Comparison of ENCODE assay signal across 19 cellular contexts in genomic region chr10:18483787-18484186, GRCh38.
A peak's percentile ranks its signal among the peaks of the same experiment; 100 is the strongest.
DNase-seq lines count a peak whose midpoint lies in the region; ATAC-seq, FAIRE-seq and TF ChIP-seq lines count a peak whose summit lies in the region.
"Had no signal": no experiment of that assay in that cellular context is flagged by ENCODE, and none has a peak within 500 bp of the region (broad histone marks: within the 10 kb centered on the region; RNA-seq: fewer than 3 reads in every experiment).

No MANE protein-coding gene starts in this region.

- dilution Hi-C loops in IMR-90 (cut with HindIII; ENCODE audit: low sequenced_read_pairs, unreplicated experiment): no loop called here

- H3K79me2 ChIP-seq in HepG2 (ENCODE audit: insufficient read depth, low read length) (no peaks in the 10 kb centered on the region), osteoblast (ENCODE audit: insufficient read depth, low read length) (no peaks in the 10 kb centered on the region)

- H3K36me3 ChIP-seq in HepG2 (replicated peaks in 1 of 2; ENCODE audit: control insufficient read depth in 1 of 2, insufficient read depth in 2 of 2, low read length in 2 of 2): no peaks in the 10 kb centered on the region
- H3K36me3 ChIP-seq in right lobe of liver: no peaks in the 10 kb centered on the region
- no peaks in the 10 kb centered on the region for H3K36me3 ChIP-seq in IMR-90 (ENCODE audit: control insufficient read depth, insufficient read depth, low read length)
- no peaks in the 10 kb centered on the region for H3K36me3 ChIP-seq in SJCRH30
- no peaks in the 10 kb centered on the region for H3K36me3 ChIP-seq in osteoblast (ENCODE audit: insufficient read depth, low read length)
- H3K36me3 ChIP-seq: BLaER1 had no signal

- H3K23ac ChIP-seq in IMR-90 (ENCODE audit: low read depth, low read length): no peak overlapping the region

- H2AK9ac ChIP-seq in IMR-90 (replicated peaks; ENCODE audit: low read depth, low read length, poor library complexity): no peak overlapping the region

- H3K14ac ChIP-seq in IMR-90 (replicated peaks; ENCODE audit: low read depth, low read length): no peak overlapping the region

- no peak for TF ChIP-seq POLR2A in HepG2 (IDR thresholded peaks at IDR 0.05; ENCODE audit: insufficient read depth in 1 of 2, low read depth in 2 of 2, low read length in 2 of 2)
- no peak for TF ChIP-seq POLR2A in right lobe of liver (IDR thresholded peaks at IDR 0.05)
- no peak for TF ChIP-seq POLR2A in IMR-90 (IDR thresholded peaks at IDR 0.05; ENCODE audit: low read depth, low read length)

- in situ Hi-C loops in HepG2 (cut with HindIII; ENCODE audit: extremely low pct_ligation_motif_present, low pct_unique_long_range_greater_than_20kb) (no loop called here), IMR-90 (cut with MboI; ENCODE audit: low sequenced_read_pairs) (no loop called here)

- H3K4ac ChIP-seq in IMR-90 (ENCODE audit: low read depth, low read length): no peak overlapping the region

- CTCF ChIA-PET in HepG2 (lab: Yijun Ruan, JAX; ENCODE audit: low intra/inter-chr PET ratio, low total read pairs): no interaction called here
- CTCF ChIA-PET in IMR-90 (lab: Yijun Ruan, JAX): no interaction called here

- BruUV-seq in HepG2 (replicated peaks; lab: Mats Ljungman, UMichigan) (no TSS peak), IMR-90 (replicated peaks; lab: Mats Ljungman, UMichigan) (no TSS peak)

- no peak overlapping the region for H3K18ac ChIP-seq in IMR-90 (ENCODE audit: low read depth, low read length)

- TF ChIP-seq EP300 in HepG2 (IDR thresholded peaks at IDR 0.05; ENCODE audit: low read depth in 2 of 2, low read length in 2 of 2) (no peak), HepG2 (CRISPR knock-in tag; IDR thresholded peaks at IDR 0.05; ENCODE audit: borderline replicate concordance) (no peak)

- no peaks in the 10 kb centered on the region for H3K9me3 ChIP-seq in HepG2 (ENCODE audit: low read length)
- no peaks in the 10 kb centered on the region for H3K9me3 ChIP-seq in right lobe of liver
- H3K9me3 ChIP-seq in IMR-90 (ENCODE audit: control insufficient read depth, insufficient read depth, low read length): no peaks in the 10 kb centered on the region
- H3K9me3 ChIP-seq in SJCRH30 (replicated peaks): no peaks in the 10 kb centered on the region
- H3K9me3 ChIP-seq in osteoblast (ENCODE audit: low read depth, low read length): no peaks in the 10 kb centered on the region
- H3K9me3 ChIP-seq: A549, BLaER1 had no signal

- H2BK20ac ChIP-seq in IMR-90 (ENCODE audit: low read depth, low read length): 0 out of 2 replicates have a peak overlapping the region, but pooled peaks have one; percentile 25

- no peak for DNase-seq in HepG2 (ENCODE audit: low spot score)
- DNase-seq in right lobe of liver: no peak
- DNase-seq in IMR-90: no peak
- DNase-seq in SJCRH30: peak in 1 of 2 experiments; percentile 7
- no peak for DNase-seq in osteoblast (ENCODE audit: insufficient read length, low spot score, missing footprints)
- no peak for DNase-seq in SIG-M5 treated with dmso at 0.1 percent for 504 hours (lab: John Stamatoyannopoulos, UW; ENCODE audit: unreplicated experiment)
- no peak for DNase-seq in cortex of kidney (lab: John Stamatoyannopoulos, UW)
- DNase-seq in SKM-1 (lab: John Stamatoyannopoulos, UW; ENCODE audit: unreplicated experiment): no peak
- DNase-seq: CD4-positive, alpha-beta memory T cell; DMS153; DMS79; GDM1 had no signal

- intact Hi-C loops in HepG2 (cut with micrococcal nuclease; ENCODE audit: unreplicated experiment) (no loop called here), right lobe of liver (cut with DNase I) (no loop called here), IMR-90 (cut with micrococcal nuclease) (no loop called here)

- no peaks in the 10 kb centered on the region for H3K4me1 ChIP-seq in HepG2 (ENCODE audit: insufficient read depth, low read length)
- H3K4me1 ChIP-seq in right lobe of liver: no peaks in the 10 kb centered on the region
- H3K4me1 ChIP-seq in IMR-90 (ENCODE audit: control insufficient read depth, insufficient read depth, low read length): peaks cover 3% of the 10 kb centered on the region
- no peaks in the 10 kb centered on the region for H3K4me1 ChIP-seq in SJCRH30
- H3K4me1 ChIP-seq in osteoblast (ENCODE audit: insufficient read depth, low read length): no peaks in the 10 kb centered on the region
- H3K4me1 ChIP-seq: A549, BLaER1 had no signal

- TF ChIP-seq RAD21 in HepG2 (CRISPR knock-in tag; IDR thresholded peaks at IDR 0.05): no peak
- no peak for TF ChIP-seq RAD21 in IMR-90 (IDR thresholded peaks at IDR 0.05; ENCODE audit: low read length)

- POLR2A ChIA-PET in HepG2 (lab: Yijun Ruan, JAX) (no interaction called here), IMR-90 (lab: Charles Lee; ENCODE audit: unreplicated experiment) (interaction anchor here (0.5 kb wide), 1 partner anchor 14 kb away, joined by 3 read pairs; no protein-coding TSS in a partner anchor)

- ATAC-seq in HepG2 (no peak), right lobe of liver (no peak), IMR-90 (ENCODE audit: low read depth) (no peak)
- ATAC-seq: A549, GM23338, HCT116, K562 had no signal

- H4K91ac ChIP-seq in IMR-90 (ENCODE audit: insufficient read depth, low read depth, low read length): no peak overlapping the region

- no peak overlapping the region for H2AK5ac ChIP-seq in IMR-90 (ENCODE audit: low read depth, low read length)

- no peak overlapping the region for H4K8ac ChIP-seq in IMR-90 (ENCODE audit: low read depth in 2 of 2, low read length in 2 of 2)

- H3K27ac ChIP-seq in HepG2 (ENCODE audit: extremely low read length, insufficient read depth, low read length): no peak overlapping the region
- no peak overlapping the region for H3K27ac ChIP-seq in right lobe of liver
- no peak overlapping the region for H3K27ac ChIP-seq in IMR-90 (ENCODE audit: insufficient read depth, low read length)
- no peak overlapping the region for H3K27ac ChIP-seq in SJCRH30
- H3K27ac ChIP-seq in osteoblast (ENCODE audit: low read depth, low read length): no peak overlapping the region
- H3K27ac ChIP-seq: A549, BLaER1 had no signal

- H2AFZ ChIP-seq in HepG2 (ENCODE audit: low read length) (no peak overlapping the region), IMR-90 (replicated peaks; ENCODE audit: low read length, poor library complexity) (no peak overlapping the region), osteoblast (ENCODE audit: low read length) (peak overlapping the region; percentile 80)
- H2AFZ ChIP-seq: GM23338 had no signal

- H3K27me3 ChIP-seq in HepG2 (ENCODE audit: control insufficient read depth in 1 of 2, insufficient read depth in 2 of 2, low read length in 2 of 2): no peaks in the 10 kb centered on the region
- H3K27me3 ChIP-seq in right lobe of liver: no peaks in the 10 kb centered on the region
- H3K27me3 ChIP-seq in IMR-90 (ENCODE audit: control insufficient read depth, insufficient read depth, low read length): no peaks in the 10 kb centered on the region
- H3K27me3 ChIP-seq in SJCRH30: no peaks in the 10 kb centered on the region
- H3K27me3 ChIP-seq in osteoblast (ENCODE audit: insufficient read depth, low read length): no peaks in the 10 kb centered on the region
- H3K27me3 ChIP-seq: BLaER1 had no signal

- no peaks in the 10 kb centered on the region for H4K20me1 ChIP-seq in HepG2 (ENCODE audit: insufficient read depth, low read length)
- no peaks in the 10 kb centered on the region for H4K20me1 ChIP-seq in IMR-90 (ENCODE audit: insufficient read depth, low read length)
- no peaks in the 10 kb centered on the region for H4K20me1 ChIP-seq in osteoblast (ENCODE audit: insufficient read depth, low read length)
- H4K20me1 ChIP-seq: BLaER1 had no signal

- H3K4me2 ChIP-seq in HepG2 (ENCODE audit: low read depth, low read length): peak overlapping the region; percentile 12; the same call in 1 of the 2 replicates
- no peak overlapping the region for H3K4me2 ChIP-seq in IMR-90 (ENCODE audit: low read depth, low read length)
- H3K4me2 ChIP-seq in osteoblast (ENCODE audit: insufficient read depth, low read length): peak overlapping the region; percentile 77
- H3K4me2 ChIP-seq: A549, BLaER1, GM23338 had no signal

- WGBS in HepG2 (ENCODE audit: low lambda C conversion rate): 36% methylated on average over 6 of the region's 6 CpGs
- WGBS in right lobe of liver (ENCODE audit: insufficient coverage, low coverage, low lambda C conversion rate, missing lambda C conversion rate): 89% methylated on average over 6 of the region's 6 CpGs
- WGBS in IMR-90 (ENCODE audit: extremely low coverage in 2 of 2, insufficient read length in 1 of 2), 2 experiments: 94% methylated on average over 5 of the region's 6 CpGs; no CpG with 5 or more reads in 1 of the 2 experiments

- no peaks in the 10 kb centered on the region for H3K79me1 ChIP-seq in IMR-90 (ENCODE audit: low read depth in 1 of 2, low read length in 2 of 2)

- H3K4me3 ChIP-seq in HepG2 (replicated peaks in 1 of 3; ENCODE audit: insufficient read depth in 1 of 3, low read depth in 2 of 3, low read length in 3 of 3) (no peak overlapping the region), right lobe of liver (no peak overlapping the region), IMR-90 (ENCODE audit: insufficient read depth, low read depth, low read length) (no peak overlapping the region), SJCRH30 (peak overlapping the region; percentile 42), osteoblast (ENCODE audit: insufficient read depth, low read length) (peak overlapping the region; percentile 52)
- H3K4me3 ChIP-seq: A549, BLaER1, GM23338, K562 had no signal

- H4K5ac ChIP-seq in IMR-90 (ENCODE audit: low read depth, low read length): no peak overlapping the region

- no peak overlapping the region for H3K9ac ChIP-seq in HepG2 (ENCODE audit: insufficient read depth, low read depth, low read length)
- no peak overlapping the region for H3K9ac ChIP-seq in IMR-90 (ENCODE audit: low read depth, low read length)
- H3K9ac ChIP-seq: BLaER1 had no signal

- H2BK120ac ChIP-seq in IMR-90 (ENCODE audit: low read depth, low read length): no peak overlapping the region

- no peak overlapping the region for H2BK15ac ChIP-seq in IMR-90 (ENCODE audit: low read depth, low read length)

- TF ChIP-seq CTCF in HepG2 (CRISPR knock-in tag; IDR thresholded peaks at IDR 0.05) (no peak), right lobe of liver (IDR thresholded peaks at IDR 0.05) (no peak), IMR-90 (conservative IDR thresholded peaks at IDR 0.05; ENCODE audit: low read depth, low read length) (no peak), osteoblast (IDR thresholded peaks at IDR 0.05; ENCODE audit: extremely low read depth, low read depth, low read length) (no peak)

- H3K9me1 ChIP-seq in IMR-90 (ENCODE audit: insufficient read depth, low read length): no peaks in the 10 kb centered on the region

- no peak overlapping the region for H2BK5ac ChIP-seq in IMR-90 (ENCODE audit: low read depth, low read length, poor library complexity, severe bottlenecking)

- FAIRE-seq in HepG2 (lab: Jason Lieb, UNC): no peak
- FAIRE-seq: A549, GM19239, H54, K562 had no signal

- H3K56ac ChIP-seq in IMR-90 (ENCODE audit: extremely low read depth, insufficient read depth, low read length): no peak overlapping the region

TF ChIP-seq in HepG2, 621 proteins besides CTCF, POLR2A, EP300 and RAD21:
- TF ChIP-seq ZMYM3 (CRISPR knock-in tag; IDR thresholded peaks at IDR 0.05) (no peak), ZNF652 (CRISPR knock-in tag; IDR thresholded peaks at IDR 0.05; ENCODE audit: borderline replicate concordance, low read depth) (peak; percentile 27; the same call in 1 of the 2 replicates)

TF ChIP-seq in IMR-90, 13 proteins besides CTCF, POLR2A, EP300 and RAD21:
- no peak for TF ChIP-seq NFE2L2 (IDR thresholded peaks at IDR 0.05; ENCODE audit: low read depth, low read length)

Comparison
In these comparisons a context has a peak if more than half of its experiments do, and no peak if none do; other contexts are left out.
1. H3K4me3 ChIP-seq: peak in SJCRH30 (single experiment) and osteoblast (single experiment); none in HepG2 (0 of 3), right lobe of liver (0 of 3) and IMR-90 (single experiment).